ENCODE assay signal across 1 cellular context in genomic region chr2:105836840-105837692, GRCh38.
TF ChIP-seq lines count a peak whose summit lies in the region.

No MANE protein-coding gene starts in this region.

TF ChIP-seq in K562, 482 proteins besides CTCF, POLR2A, EP300 and RAD21 (continued from another document):
- no peak for TF ChIP-seq BCLAF1 (IDR thresholded peaks at IDR 0.05; ENCODE audit: borderline replicate concordance in 1 of 2, control insufficient read depth in 1 of 2, low read depth in 2 of 2, low read length in 1 of 2)
